Comparison of ENCODE assay signal across 8 cellular contexts in the genomic region with DNA sequence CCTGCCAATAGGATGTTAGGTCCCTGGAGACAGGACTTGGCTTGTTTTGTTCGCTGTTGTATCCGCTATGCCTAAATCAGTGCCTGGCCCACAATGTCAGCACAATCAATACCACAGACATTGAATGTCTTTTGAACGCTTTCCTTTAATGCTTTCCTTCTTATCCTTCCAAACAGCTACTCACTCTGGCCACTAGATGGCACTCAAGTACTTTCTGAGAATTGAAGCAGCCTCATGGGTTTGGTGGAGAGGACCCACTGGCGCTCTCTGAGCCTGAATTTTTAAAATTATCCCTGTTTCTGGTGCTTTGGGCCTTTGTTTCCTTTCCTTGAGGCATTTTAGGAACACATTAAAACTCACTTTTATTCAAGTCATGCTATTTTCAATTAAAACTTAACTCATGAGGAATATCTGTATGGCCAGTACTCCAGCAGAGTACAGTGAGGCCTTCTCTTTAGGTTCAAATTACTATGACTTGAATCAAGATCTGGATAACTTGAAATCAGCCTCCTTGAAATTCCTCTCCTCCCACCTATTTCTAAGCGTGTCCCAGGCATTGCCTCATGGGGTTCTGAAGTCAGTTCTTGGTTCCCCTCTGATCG. TPM values are rescaled to one million over a fixed set of nuclear protein-coding genes. Genes with fewer than 3 reads are reported as not detected.
DNase-seq lines count a peak whose midpoint lies in the region; ATAC-seq, FAIRE-seq and TF ChIP-seq lines count a peak whose summit lies in the region.

No MANE protein-coding gene starts in this region.

- H3K36me3 ChIP-seq in heart right ventricle (peaks cover 0 to 2% (median 0%) of the 10 kb centered on the region in 9 donors), bronchial epithelial cell (ENCODE audit: control insufficient read depth, insufficient read depth, low read length) (no peaks in the 10 kb centered on the region), liver (ENCODE audit: control insufficient read depth in 4 of 4, insufficient read depth in 3 of 4, low read depth in 1 of 4, low read length in 3 of 4) (no peaks in the 10 kb centered on the region), stomach (no peaks in the 10 kb centered on the region)

- TF ChIP-seq CTCF in heart right ventricle (IDR thresholded peaks at IDR 0.05) (peak; percentile 87 to 97 (median 93)), bronchial epithelial cell (IDR thresholded peaks at IDR 0.05; ENCODE audit: insufficient read depth, low read length, severe bottlenecking) (peak; percentile 80), liver (IDR thresholded peaks at IDR 0.05; ENCODE audit: low read depth, low read length, missing input control) (peak; percentile 94), stomach (IDR thresholded peaks at IDR 0.05) (peak in 5 of 7 experiments; percentile 80 to 94 (median 87))

- no peaks in the 10 kb centered on the region for H3K9me3 Mint-ChIP-seq in T-cell

- H3K4me3 Mint-ChIP-seq in T-cell, result peak overlapping the region; percentile 1 to 70 (median 44)

- H3K36me3 Mint-ChIP-seq in T-cell, result peaks cover 6% of the 10 kb centered on the region

- intact Hi-C loops in heart right ventricle (cut with DNase I) (loop anchor here in 9 of 10 donors (1.0 to 10.0 kb wide), 9 partner anchors 119 to 1415 kb away; a partner anchor contains a TSS), Right ventricle myocardium inferior (cut with DNase I) (loop anchor here (1.0 to 5.0 kb wide), 3 partner anchors 120 to 850 kb away; a partner anchor contains a TSS), stomach (cut with DNase I; ENCODE audit: low total_unique reads) (no loop called here)

- peaks cover 0 to 22% (median 8%) of the 10 kb centered on the region in 7 donors for H3K27me3 ChIP-seq in heart right ventricle
- H3K27me3 ChIP-seq in bronchial epithelial cell (ENCODE audit: control insufficient read depth, insufficient read depth, low read length), result no peaks in the 10 kb centered on the region
- no peaks in the 10 kb centered on the region for H3K27me3 ChIP-seq in liver (ENCODE audit: control insufficient read depth in 4 of 4, insufficient read depth in 4 of 4, low read length in 3 of 4)
- H3K27me3 ChIP-seq in stomach, result peaks cover 0 to 37% (median 5%) of the 10 kb centered on the region in 3 donors

- H3K27me3 Mint-ChIP-seq in T-cell, result no peaks in the 10 kb centered on the region

- H3K9me3 ChIP-seq in heart right ventricle, result no peaks in the 10 kb centered on the region
- no peaks in the 10 kb centered on the region for H3K9me3 ChIP-seq in liver (ENCODE audit: control insufficient read depth in 4 of 4, low read length in 3 of 4)
- no peaks in the 10 kb centered on the region for H3K9me3 ChIP-seq in stomach

- peaks cover 38 to 44% (median 44%) of the 10 kb centered on the region in 3 donors for H3K4me1 Mint-ChIP-seq in T-cell

- no peak for TF ChIP-seq POLR2A in stomach (IDR thresholded peaks at IDR 0.05)

- no peak for TF ChIP-seq EP300 in stomach (IDR thresholded peaks at IDR 0.05)

- 29 to 30% methylated on average over 6 of the region's 6 CpGs for WGBS in heart right ventricle, 2 donors
- WGBS in liver, result 32% methylated on average over 6 of the region's 6 CpGs
- 29 to 33% (median 31%) methylated on average over 6 of the region's 6 CpGs for WGBS in stomach, 5 donors

- H3K4me1 ChIP-seq in heart right ventricle (peaks cover 10 to 33% (median 29%) of the 10 kb centered on the region in 9 donors), liver (ENCODE audit: control insufficient read depth in 4 of 4, insufficient read depth in 4 of 4, low read length in 3 of 4) (peaks cover 0 to 9% (median 0%) of the 10 kb centered on the region in 4 donors), stomach (peaks cover 7 to 36% (median 22%) of the 10 kb centered on the region in 4 donors)

- H3K27ac ChIP-seq in heart right ventricle (no peak overlapping the region), liver (ENCODE audit: low read depth in 1 of 2, low read length in 2 of 2) (no peak overlapping the region), stomach (no peak overlapping the region)

- ATAC-seq in heart right ventricle (peak in 1 of 8 donors; percentile 24), Right ventricle myocardium inferior (no peak), T-cell (replicated peaks in 1 of 4) (no peak)

- H3K4me3 ChIP-seq in heart right ventricle, result no peak overlapping the region
- H3K4me3 ChIP-seq in bronchial epithelial cell (ENCODE audit: low read depth, low read length), result no peak overlapping the region
- H3K4me3 ChIP-seq in liver (ENCODE audit: low read depth in 1 of 3, low read length in 3 of 3), result no peak overlapping the region
- H3K4me3 ChIP-seq in stomach, result no peak overlapping the region

- peak; percentile 97 to 99 for TF ChIP-seq RAD21 in liver (IDR thresholded peaks at IDR 0.05)

- H3K27ac Mint-ChIP-seq in T-cell, result peak overlapping the region; percentile 95 to 98

- CTCF ChIA-PET in T-cell (lab: Charles Lee), result interaction anchor here (0.9 to 1.2 kb wide), 5 partner anchors 117 to 1417 kb away, joined by 3 to 15 read pairs (median 3); no protein-coding TSS in a partner anchor

- peak in 1 of 2 donors; percentile 55 for DNase-seq in heart right ventricle
- DNase-seq in Right ventricle myocardium inferior (ENCODE audit: missing footprints), result no peak
- peak; percentile 69 for DNase-seq in NCI-H1105 (lab: John Stamatoyannopoulos, UW)
- peak in 28 of 34 experiments; percentile 21 to 65 (median 44) for DNase-seq in T-cell
- DNase-seq in bronchial epithelial cell (ENCODE audit: low read depth), result peak; percentile 57
- DNase-seq in stomach, result no peak
- DNase-seq in OCI-M2 (lab: John Stamatoyannopoulos, UW; ENCODE audit: unreplicated experiment), result no peak

- POLR2A ChIA-PET in T-cell (lab: Charles Lee), result interaction anchor here in 1 of 2 donors (0.6 kb wide), 1 partner anchor 865 kb away, joined by 3 read pairs; no protein-coding TSS in a partner anchor

- FAIRE-seq in bronchial epithelial cell (lab: Jason Lieb, UNC), result no peak

- no peak overlapping the region for H3K9ac ChIP-seq in liver (ENCODE audit: low read depth in 1 of 2, low read length in 2 of 2)

TF ChIP-seq in liver, 16 proteins besides CTCF, POLR2A, EP300 and RAD21:
- TF ChIP-seq FOXA1 (IDR thresholded peaks at IDR 0.05) (no peak), TAF1 (conservative IDR thresholded peaks at IDR 0.05) (no peak), JUND (IDR thresholded peaks at IDR 0.05) (no peak)

RNA-seq across cellular contexts. Expression of a gene that starts 3.2 kb away (rescaled TPM):
- total RNA-seq in heart right ventricle, result 10 to 100 TPM in 2 of 10 donors, 1 to 10 TPM in 8; 4.9 to 11.3 (median 7.6) TPM
- 10 to 100 TPM in 1 of 2 donors, 1 to 10 TPM in 1; 6.2 to 34.3 TPM for polyA plus RNA-seq in heart right ventricle
- total RNA-seq in Right ventricle myocardium inferior, result 9.0 TPM
- total RNA-seq in T-cell, result 100 to 1,000 TPM; 233 to 317 (median 243) TPM
- total RNA-seq in bronchial epithelial cell, result 12.9 and 17.0 TPM in 2 replicates
- 1 to 10 TPM; 2.9 to 5.4 TPM for total RNA-seq in liver
- polyA plus RNA-seq in liver, result 1 to 10 TPM; 1.8 to 3.2 TPM
- total RNA-seq in stomach, result 10 to 100 TPM; 17.8 to 83.7 (median 38.4) TPM
- 10 to 100 TPM in 2 of 3 donors, 1 to 10 TPM in 1; 9.0 to 14.2 (median 11.1) TPM for polyA plus RNA-seq in stomach

Comparison
In these comparisons a context has a peak if more than half of its experiments do, and no peak if none do; other contexts are left out.
1. DNase-seq: peak in NCI-H1105 (single experiment), T-cell (28 of 34) and bronchial epithelial cell (single experiment); none in Right ventricle myocardium inferior (single experiment), stomach (single experiment) and OCI-M2 (single experiment).
2. Peak in every context shown above with its lines, with median percentiles within 50 percentile points of each other: CTCF ChIP-seq.